ENCODE assay signal across 8 cellular contexts in the genomic region with DNA sequence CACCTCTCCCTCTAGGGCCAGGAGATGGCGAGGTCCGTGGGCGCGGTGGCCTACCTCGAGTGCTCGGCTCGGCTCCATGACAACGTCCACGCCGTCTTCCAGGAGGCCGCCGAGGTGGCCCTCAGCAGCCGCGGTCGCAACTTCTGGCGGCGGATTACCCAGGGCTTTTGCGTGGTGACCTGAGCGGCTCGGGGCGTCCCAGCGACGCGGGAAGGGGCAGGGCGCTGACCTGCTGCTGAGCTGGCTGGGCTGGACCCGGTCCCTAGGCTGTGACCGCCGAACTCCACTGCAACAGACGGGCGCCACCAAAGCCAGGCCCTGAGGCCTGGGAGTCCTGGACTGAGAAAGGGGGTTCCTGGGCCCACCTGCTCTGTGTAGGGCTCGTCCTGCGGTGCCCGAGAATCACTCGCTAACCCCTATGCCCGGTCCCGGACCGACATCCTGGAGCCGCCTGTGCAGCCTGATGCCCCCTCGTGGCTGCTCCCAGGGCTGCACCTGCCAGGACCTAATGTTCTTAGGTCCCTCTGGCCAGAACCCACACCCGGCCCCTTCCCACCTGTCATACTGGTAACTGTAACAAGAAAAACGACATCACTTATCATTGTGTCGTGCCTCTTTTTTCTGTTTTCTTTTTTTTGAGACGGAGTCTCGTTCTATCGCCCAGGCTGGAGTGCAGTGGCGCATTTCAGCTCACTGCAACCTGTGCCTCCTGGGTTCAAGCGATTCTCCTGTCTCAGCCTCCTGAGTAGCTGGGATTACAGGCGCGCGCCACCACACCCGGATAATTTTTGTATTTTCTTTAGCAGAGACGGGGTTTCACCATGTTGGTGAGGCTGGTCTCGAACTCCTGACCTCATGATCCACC. TPM values are rescaled to one million over a fixed set of nuclear protein-coding genes. Genes with fewer than 3 reads are reported as not detected.
A peak's percentile ranks its signal among the peaks of the same experiment; 100 is the strongest.
DNase-seq lines count a peak whose midpoint lies in the region; ATAC-seq and TF ChIP-seq lines count a peak whose summit lies in the region.

No MANE protein-coding gene starts in this region.

- intact Hi-C loops in activated CD4-positive, alpha-beta T cell treated with anti-CD3 and anti-CD28 coated beads for 36 hours (cut with DNase I, micrococcal nuclease): loop anchor here (1.0 to 2.0 kb wide), 3 partner anchors 17 to 377 kb away; no protein-coding TSS in a partner anchor
- intact Hi-C loops in left lung (cut with DNase I): no loop called here

- CTCF ChIA-PET in activated CD4-positive, alpha-beta T cell treated with anti-CD3 and anti-CD28 coated beads for 36 hours (lab: Charles Lee): interaction anchor here (0.5 to 5.7 kb wide), 10 partner anchors 10 to 378 kb away, joined by 3 to 36 read pairs (median 4); no protein-coding TSS in a partner anchor

- no peak overlapping the region for H3K27ac Mint-ChIP-seq in activated CD4-positive, alpha-beta T cell treated with anti-CD3 and anti-CD28 coated beads for 36 hours

- POLR2A ChIA-PET in activated CD4-positive, alpha-beta T cell treated with anti-CD3 and anti-CD28 coated beads for 36 hours (lab: Charles Lee): no interaction called here

- no peak overlapping the region for H3K4me2 ChIP-seq in DOHH2 (ENCODE audit: low read length)

- no peaks in the 10 kb centered on the region for H3K36me3 Mint-ChIP-seq in activated CD4-positive, alpha-beta T cell treated with anti-CD3 and anti-CD28 coated beads for 36 hours (ENCODE audit: low read depth)

- H3K4me1 Mint-ChIP-seq in activated CD4-positive, alpha-beta T cell treated with anti-CD3 and anti-CD28 coated beads for 36 hours: peaks cover 3% of the 10 kb centered on the region

- TF ChIP-seq CTCF in DOHH2 (IDR thresholded peaks at IDR 0.05; ENCODE audit: low read depth, low read length, poor library complexity, severe bottlenecking): peak; percentile 84
- peak; percentile 71 to 84 for TF ChIP-seq CTCF in left lung (IDR thresholded peaks at IDR 0.05)

- H3K4me3 Mint-ChIP-seq in activated CD4-positive, alpha-beta T cell treated with anti-CD3 and anti-CD28 coated beads for 36 hours: no peak overlapping the region

- H4K20me1 ChIP-seq in DOHH2 (ENCODE audit: control insufficient read depth, insufficient read depth, low read depth, low read length): no peaks in the 10 kb centered on the region

- DNase-seq in M059J (ENCODE audit: low read depth): peak; percentile 62
- DNase-seq in activated CD4-positive, alpha-beta T cell treated with anti-CD3 and anti-CD28 coated beads for 36 hours: peak; percentile 90
- peak; percentile 82 for DNase-seq in cerebellar cortex (ENCODE audit: low spot score)
- DNase-seq in left lung: peak; percentile 79 to 94
- peak; percentile 74 for DNase-seq in stimulated activated CD4-positive, alpha-beta T cell treated with anti-CD3 and anti-CD28 coated beads, Interleukin-4, amount 100 ng/mL, for 24 hours

- H3K36me3 ChIP-seq in DOHH2 (ENCODE audit: control insufficient read depth, low read length) (no peaks in the 10 kb centered on the region), left lung (no peaks in the 10 kb centered on the region)

- H3K4me1 ChIP-seq in DOHH2 (ENCODE audit: control insufficient read depth, low read length) (peaks cover 20% of the 10 kb centered on the region), left lung (peaks cover 0 to 8% of the 10 kb centered on the region in 2 donors)

- H3K4me3 ChIP-seq in DOHH2 (ENCODE audit: low read length) (no peak overlapping the region), left lung (peak overlapping the region; percentile 4 to 30)

- H3F3A ChIP-seq in DOHH2 (ENCODE audit: control insufficient read depth, insufficient read depth): no peaks in the 10 kb centered on the region

- H3K27ac ChIP-seq in DOHH2 (ENCODE audit: low read depth, low read length): no peak overlapping the region
- H3K27ac ChIP-seq in left lung: no peak overlapping the region

- H3K27me3 ChIP-seq in DOHH2 (ENCODE audit: control insufficient read depth, low read length) (no peaks in the 10 kb centered on the region; the same call in 1 of the 2 replicates), left lung (peaks cover 0 to 8% of the 10 kb centered on the region in 2 donors)

- no peaks in the 10 kb centered on the region for H3K27me3 Mint-ChIP-seq in activated CD4-positive, alpha-beta T cell treated with anti-CD3 and anti-CD28 coated beads for 36 hours

- no peaks in the 10 kb centered on the region for H3K9me3 ChIP-seq in DOHH2 (ENCODE audit: control insufficient read depth, insufficient read depth, low read length)
- H3K9me3 ChIP-seq in left lung: no peaks in the 10 kb centered on the region

- peak; percentile 96 for ATAC-seq in activated CD4-positive, alpha-beta T cell treated with anti-CD3 and anti-CD28 coated beads for 36 hours
- ATAC-seq in left lung (peak; percentile 96), GM21447 (IDR thresholded peaks at IDR 0.05; ENCODE audit: unreplicated experiment) (no peak), HG03442 (IDR thresholded peaks at IDR 0.05; ENCODE audit: unreplicated experiment) (no peak)

- no peaks in the 10 kb centered on the region for H3K79me2 ChIP-seq in DOHH2 (ENCODE audit: control insufficient read depth, low read length)

- no peaks in the 10 kb centered on the region for H3K9me2 ChIP-seq in DOHH2 (replicated peaks; ENCODE audit: control insufficient read depth, low read length)

- no peaks in the 10 kb centered on the region for H3K9me3 Mint-ChIP-seq in activated CD4-positive, alpha-beta T cell treated with anti-CD3 and anti-CD28 coated beads for 36 hours (ENCODE audit: low read depth)

RNA-seq across cellular contexts. Expression of gene RHOD, which starts 15.0 kb away (rescaled TPM):
- 2.6 and 2.7 TPM in 2 replicates for total RNA-seq in M059J (2014; rRNA removed; shearing (Covaris generic))
- total RNA-seq in activated CD4-positive, alpha-beta T cell treated with anti-CD3 and anti-CD28 coated beads for 36 hours: under 1 TPM; 0.47 to 0.78 TPM
- total RNA-seq in left lung: 10 to 100 TPM; 17.8 to 37.6 TPM

RNA-seq across cellular contexts. Expression of gene KDM2A, which starts 47.4 kb away (rescaled TPM):
- total RNA-seq in M059J (2014; rRNA removed; shearing (Covaris generic)): 19.0 and 36.1 TPM in 2 replicates
- total RNA-seq in activated CD4-positive, alpha-beta T cell treated with anti-CD3 and anti-CD28 coated beads for 36 hours: 10 to 100 TPM; 74.8 to 89.7 TPM
- total RNA-seq in left lung: 10 to 100 TPM; 71.0 to 85.4 TPM

RNA-seq across cellular contexts. Expression of gene SYT12, which starts 48.7 kb away (rescaled TPM):
- 0.81 and 2.3 TPM in 2 replicates for total RNA-seq in M059J (2014; rRNA removed; shearing (Covaris generic))
- total RNA-seq in activated CD4-positive, alpha-beta T cell treated with anti-CD3 and anti-CD28 coated beads for 36 hours: under 1 TPM in 1 of 2 experiments, not detected in 1; 0.11 TPM
- total RNA-seq in left lung: under 1 TPM in 1 of 2 donors, not detected in 1; 0.61 TPM

Comparison
In these comparisons a context has a peak if more than half of its experiments do, and no peak if none do; other contexts are left out.
1. ATAC-seq: peak in activated CD4-positive, alpha-beta T cell treated with anti-CD3 and anti-CD28 coated beads for 36 hours (single experiment) and left lung (single experiment); none in GM21447 (single experiment) and HG03442 (single experiment).
2. intact Hi-C loops: an anchor here in activated CD4-positive, alpha-beta T cell treated with anti-CD3 and anti-CD28 coated beads for 36 hours (1.0 to 2.0 kb wide); none called in left lung.
3. Peak in every context shown above with its lines, with median percentiles within 50 percentile points of each other: DNase-seq.